Comparison of ENCODE assay signal across 6 cellular contexts in the genomic region with DNA sequence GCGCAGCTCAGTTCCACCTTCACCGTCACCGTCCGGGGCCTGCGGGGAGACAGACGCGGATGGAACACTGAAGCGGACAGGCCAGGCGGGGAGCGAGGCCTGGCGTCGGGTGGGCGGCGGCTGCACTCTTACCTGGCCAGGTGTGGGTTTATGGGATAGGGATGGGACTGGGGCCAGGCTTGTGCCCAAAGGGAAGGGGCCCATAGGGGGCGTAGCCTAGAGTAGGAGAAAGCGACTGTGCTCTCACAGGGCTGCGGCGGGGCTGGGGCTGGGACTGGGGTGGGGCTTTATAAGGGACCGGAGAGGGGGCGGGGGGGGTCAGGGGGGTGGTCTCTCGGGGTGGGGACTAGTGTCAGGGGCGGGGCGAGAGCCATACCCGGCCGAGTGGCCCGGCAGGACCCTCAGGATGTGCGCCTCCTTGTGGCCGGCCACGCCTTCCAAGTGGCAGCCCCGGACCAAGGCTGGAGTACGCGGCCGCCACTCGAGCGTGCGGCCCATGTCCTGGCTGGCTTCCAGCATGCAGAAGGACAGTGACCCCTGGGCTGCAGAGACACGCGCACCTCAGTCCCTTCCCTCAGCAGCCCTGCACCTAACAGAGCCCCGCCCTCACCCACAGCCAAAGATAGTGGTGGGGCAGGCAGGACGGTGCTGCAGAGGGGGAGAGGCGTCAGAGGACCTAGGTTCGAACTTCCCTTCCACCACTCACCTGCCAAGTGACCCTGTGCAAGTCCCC. TPM values are rescaled to one million over a fixed set of nuclear protein-coding genes. Genes with fewer than 3 reads are reported as not detected.
DNase-seq lines count a peak whose midpoint lies in the region; ATAC-seq, FAIRE-seq and TF ChIP-seq lines count a peak whose summit lies in the region.

No MANE protein-coding gene starts in this region.

- peak; percentile 60 for TF ChIP-seq CTCF in foreskin keratinocyte (conservative IDR thresholded peaks at IDR 0.05)
- TF ChIP-seq CTCF in tibial nerve (IDR thresholded peaks at IDR 0.05), result peak in 3 of 5 experiments; percentile 21 to 33 (median 23)

- H3K4me1 ChIP-seq in foreskin keratinocyte, result no peaks in the 10 kb centered on the region
- H3K4me1 ChIP-seq in tibial nerve, result peaks cover 0 to 57% (median 29%) of the 10 kb centered on the region in 4 donors

- H3K4me1 Mint-ChIP-seq in activated CD8-positive, alpha-beta memory T cell treated with anti-CD3 and anti-CD28 coated beads, Interleukin-2, amount 10 ng/mL, durations not matched to agents 7 days and 5 days, result no peaks in the 10 kb centered on the region

- H3K27ac Mint-ChIP-seq in activated CD8-positive, alpha-beta memory T cell treated with anti-CD3 and anti-CD28 coated beads, Interleukin-2, amount 10 ng/mL, durations not matched to agents 7 days and 5 days, result no peak overlapping the region

- FAIRE-seq in H54 (lab: Jason Lieb, UNC), result no peak

- no peak for TF ChIP-seq EP300 in tibial nerve (IDR thresholded peaks at IDR 0.05)

- peaks cover 0 to 47% (median 0%) of the 10 kb centered on the region in 3 donors for H3K36me3 ChIP-seq in tibial nerve

- no peaks in the 10 kb centered on the region for H3K9me3 ChIP-seq in tibial nerve

- H3K27me3 ChIP-seq in foreskin keratinocyte (peaks cover 6% of the 10 kb centered on the region), tibial nerve (no peaks in the 10 kb centered on the region)

- no peak overlapping the region for H3K4me3 ChIP-seq in tibial nerve

- H3K27ac ChIP-seq in foreskin keratinocyte (no peak overlapping the region), tibial nerve (peak overlapping the region in 3 of 4 donors; percentile 54 to 94 (median 89))

- H3K9me3 Mint-ChIP-seq in activated CD8-positive, alpha-beta memory T cell treated with anti-CD3 and anti-CD28 coated beads, Interleukin-2, amount 10 ng/mL, durations not matched to agents 7 days and 5 days (ENCODE audit: low read depth), result no peaks in the 10 kb centered on the region

- no peak overlapping the region for H3K4me3 Mint-ChIP-seq in activated CD8-positive, alpha-beta memory T cell treated with anti-CD3 and anti-CD28 coated beads, Interleukin-2, amount 10 ng/mL, durations not matched to agents 7 days and 5 days

- H3K27me3 Mint-ChIP-seq in activated CD8-positive, alpha-beta memory T cell treated with anti-CD3 and anti-CD28 coated beads, Interleukin-2, amount 10 ng/mL, durations not matched to agents 7 days and 5 days, result no peaks in the 10 kb centered on the region

- WGBS in tibial nerve, 2 donors, result 67 to 69% methylated on average over 20 to 35 of the region's 42 CpGs

- no peaks in the 10 kb centered on the region for H3K36me3 Mint-ChIP-seq in activated CD8-positive, alpha-beta memory T cell treated with anti-CD3 and anti-CD28 coated beads, Interleukin-2, amount 10 ng/mL, durations not matched to agents 7 days and 5 days

- TF ChIP-seq POLR2A in tibial nerve (IDR thresholded peaks at IDR 0.05), result no peak
- no peak for TF ChIP-seq POLR2A in H54 (IDR thresholded peaks at IDR 0.05; ENCODE audit: low read depth, low read length)

- no peak for DNase-seq in activated CD8-positive, alpha-beta memory T cell treated with anti-CD3 and anti-CD28 coated beads, Interleukin-2, amount 10 ng/mL, durations not matched to agents 7 days and 5 days
- no peak for DNase-seq in activated CD8-positive, alpha-beta memory T cell treated with anti-CD3 and anti-CD28 coated beads, Interleukin-2, amount 50 U/mL, for 4 hours
- DNase-seq in foreskin keratinocyte (no peak), tibial nerve (ENCODE audit: low spot score in 2 of 2) (no peak), H54 (ENCODE audit: insufficient read length, low spot score) (no peak), NCI-H1417 treated with DMSO at 0.1 percent for 48 hours (lab: John Stamatoyannopoulos, UW) (no peak)

- CTCF ChIA-PET in activated CD8-positive, alpha-beta memory T cell treated with anti-CD3 and anti-CD28 coated beads, Interleukin-2, amount 10 ng/mL, durations not matched to agents 7 days and 5 days (lab: Charles Lee), result no interaction called here

- peak; percentile 23 for ATAC-seq in activated CD8-positive, alpha-beta memory T cell treated with anti-CD3 and anti-CD28 coated beads, Interleukin-2, amount 10 ng/mL, durations not matched to agents 7 days and 5 days
- ATAC-seq in foreskin keratinocyte, result peak; percentile 36

RNA-seq across cellular contexts. Expression of a gene that starts 22.8 kb away (rescaled TPM):
- total RNA-seq in activated CD8-positive, alpha-beta memory T cell treated with anti-CD3 and anti-CD28 coated beads, Interleukin-2, amount 10 ng/mL, durations not matched to agents 7 days and 5 days, result 100 to 1,000 TPM; 109 to 117 TPM
- total RNA-seq in foreskin keratinocyte, result 72.6 and 77.1 TPM in 2 replicates
- polyA plus RNA-seq in foreskin keratinocyte, result 82.3 and 83.5 TPM in 2 replicates
- 100 to 1,000 TPM; 136 to 309 (median 143) TPM for total RNA-seq in tibial nerve

RNA-seq across cellular contexts. Expression of a gene that starts 29.0 kb away (rescaled TPM):
- 10 to 100 TPM; 18.4 to 21.3 TPM for total RNA-seq in activated CD8-positive, alpha-beta memory T cell treated with anti-CD3 and anti-CD28 coated beads, Interleukin-2, amount 10 ng/mL, durations not matched to agents 7 days and 5 days
- total RNA-seq in foreskin keratinocyte (3.1 TPM in 2 replicates), tibial nerve (100 to 1,000 TPM in 1 of 4 donors, 10 to 100 TPM in 3; 24.9 to 137 (median 85.6) TPM)
- 4.9 and 5.4 TPM in 2 replicates for polyA plus RNA-seq in foreskin keratinocyte

RNA-seq across cellular contexts. Expression of a gene that starts 39.7 kb away (rescaled TPM):
- 100 to 1,000 TPM; 120 to 128 TPM for total RNA-seq in activated CD8-positive, alpha-beta memory T cell treated with anti-CD3 and anti-CD28 coated beads, Interleukin-2, amount 10 ng/mL, durations not matched to agents 7 days and 5 days
- total RNA-seq in foreskin keratinocyte (43.0 and 44.9 TPM in 2 replicates), tibial nerve (100 to 1,000 TPM in 2 of 4 donors, 10 to 100 TPM in 2; 66.6 to 112 (median 87.6) TPM)
- polyA plus RNA-seq in foreskin keratinocyte, result 52.9 and 58.9 TPM in 2 replicates

RNA-seq across cellular contexts. Expression of a gene that starts 47.0 kb away (rescaled TPM):
- total RNA-seq in activated CD8-positive, alpha-beta memory T cell treated with anti-CD3 and anti-CD28 coated beads, Interleukin-2, amount 10 ng/mL, durations not matched to agents 7 days and 5 days, result 10 to 100 TPM; 75.2 to 87.8 TPM
- 0.17 and 0.28 TPM in 2 replicates for total RNA-seq in foreskin keratinocyte
- 0.16 and 0.28 TPM in 2 replicates for polyA plus RNA-seq in foreskin keratinocyte
- total RNA-seq in tibial nerve, result 10 to 100 TPM in 3 of 4 donors, 1 to 10 TPM in 1; 4.2 to 18.9 (median 13.4) TPM

RNA-seq across cellular contexts. Expression of a gene that starts 52.0 kb away (rescaled TPM):
- 10 to 100 TPM; 33.6 to 34.3 TPM for total RNA-seq in activated CD8-positive, alpha-beta memory T cell treated with anti-CD3 and anti-CD28 coated beads, Interleukin-2, amount 10 ng/mL, durations not matched to agents 7 days and 5 days
- 60.7 and 62.6 TPM in 2 replicates for total RNA-seq in foreskin keratinocyte
- 99.6 and 106 TPM in 2 replicates for polyA plus RNA-seq in foreskin keratinocyte
- total RNA-seq in tibial nerve, result 10 to 100 TPM; 29.9 to 65.1 (median 38.7) TPM
